Comparison of ENCODE assay signal across 2 cellular contexts in the genomic region with DNA sequence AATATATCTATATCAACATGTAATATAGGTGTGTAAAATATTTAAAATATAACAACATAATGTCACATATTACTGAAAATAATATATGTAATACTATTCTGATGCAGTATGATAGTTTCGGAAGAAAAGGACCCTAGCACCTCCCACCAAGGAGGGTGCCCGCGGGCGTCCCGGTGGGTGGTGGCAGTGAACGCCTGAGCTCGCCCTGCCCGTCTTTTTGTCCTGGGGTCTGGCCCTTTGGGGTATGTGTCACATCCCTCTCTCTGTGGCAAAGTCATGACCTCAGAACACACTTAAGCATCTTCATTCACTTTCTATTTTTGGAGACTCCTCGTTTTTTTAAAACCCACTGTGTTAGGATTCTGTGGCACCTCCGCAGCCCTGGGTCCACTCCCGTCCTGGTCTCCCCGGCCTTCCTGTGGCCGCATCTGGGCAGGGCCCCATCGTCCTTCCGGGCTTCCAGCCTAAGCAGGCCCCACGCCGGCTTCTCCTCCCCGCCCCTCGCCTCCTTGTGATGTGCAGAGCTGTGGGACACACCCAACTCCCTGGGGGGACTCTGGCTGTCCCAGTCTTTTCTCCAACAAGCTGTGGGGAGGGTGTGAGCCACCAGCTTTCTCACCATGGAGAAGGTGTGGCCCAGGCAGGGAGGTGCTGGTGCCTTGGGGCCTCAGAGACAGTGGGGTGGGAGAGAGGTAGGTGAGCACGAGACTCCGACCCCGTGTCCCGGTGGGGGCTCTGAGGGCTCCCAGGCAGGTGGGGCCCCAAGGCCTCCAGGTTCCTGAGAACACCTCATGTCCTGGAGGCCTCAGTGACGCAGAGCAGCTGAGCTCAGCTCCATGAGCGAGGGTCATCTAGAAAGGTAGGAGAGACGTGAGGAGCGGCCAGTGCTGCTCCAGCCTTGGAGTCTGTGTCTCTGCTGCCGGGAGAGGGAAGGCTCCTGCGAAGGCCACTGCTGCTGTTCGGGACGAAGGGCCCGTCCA.
TF ChIP-seq lines count a peak whose summit lies in the region.

No MANE protein-coding gene starts in this region.

TF ChIP-seq in HEK293, 187 proteins besides CTCF, POLR2A, EP300 and RAD21 (continues in another document):
- TF ChIP-seq HIC1 (tag by site-specific recombination; IDR thresholded peaks at IDR 0.05) (no peak), ZNF473 (tag by site-specific recombination; IDR thresholded peaks at IDR 0.05) (no peak), ZNF324 (tag by site-specific recombination; IDR thresholded peaks at IDR 0.05) (no peak), ZNF23 (tag by site-specific recombination; IDR thresholded peaks at IDR 0.05; ENCODE audit: borderline replicate concordance) (no peak), WT1 (tag by site-specific recombination; IDR thresholded peaks at IDR 0.05) (no peak), ZNF37A (tag by site-specific recombination; IDR thresholded peaks at IDR 0.05) (no peak), ZNF302 (tag by site-specific recombination; IDR thresholded peaks at IDR 0.05; ENCODE audit: low read depth) (no peak)
- TF ChIP-seq, protein P1, sequence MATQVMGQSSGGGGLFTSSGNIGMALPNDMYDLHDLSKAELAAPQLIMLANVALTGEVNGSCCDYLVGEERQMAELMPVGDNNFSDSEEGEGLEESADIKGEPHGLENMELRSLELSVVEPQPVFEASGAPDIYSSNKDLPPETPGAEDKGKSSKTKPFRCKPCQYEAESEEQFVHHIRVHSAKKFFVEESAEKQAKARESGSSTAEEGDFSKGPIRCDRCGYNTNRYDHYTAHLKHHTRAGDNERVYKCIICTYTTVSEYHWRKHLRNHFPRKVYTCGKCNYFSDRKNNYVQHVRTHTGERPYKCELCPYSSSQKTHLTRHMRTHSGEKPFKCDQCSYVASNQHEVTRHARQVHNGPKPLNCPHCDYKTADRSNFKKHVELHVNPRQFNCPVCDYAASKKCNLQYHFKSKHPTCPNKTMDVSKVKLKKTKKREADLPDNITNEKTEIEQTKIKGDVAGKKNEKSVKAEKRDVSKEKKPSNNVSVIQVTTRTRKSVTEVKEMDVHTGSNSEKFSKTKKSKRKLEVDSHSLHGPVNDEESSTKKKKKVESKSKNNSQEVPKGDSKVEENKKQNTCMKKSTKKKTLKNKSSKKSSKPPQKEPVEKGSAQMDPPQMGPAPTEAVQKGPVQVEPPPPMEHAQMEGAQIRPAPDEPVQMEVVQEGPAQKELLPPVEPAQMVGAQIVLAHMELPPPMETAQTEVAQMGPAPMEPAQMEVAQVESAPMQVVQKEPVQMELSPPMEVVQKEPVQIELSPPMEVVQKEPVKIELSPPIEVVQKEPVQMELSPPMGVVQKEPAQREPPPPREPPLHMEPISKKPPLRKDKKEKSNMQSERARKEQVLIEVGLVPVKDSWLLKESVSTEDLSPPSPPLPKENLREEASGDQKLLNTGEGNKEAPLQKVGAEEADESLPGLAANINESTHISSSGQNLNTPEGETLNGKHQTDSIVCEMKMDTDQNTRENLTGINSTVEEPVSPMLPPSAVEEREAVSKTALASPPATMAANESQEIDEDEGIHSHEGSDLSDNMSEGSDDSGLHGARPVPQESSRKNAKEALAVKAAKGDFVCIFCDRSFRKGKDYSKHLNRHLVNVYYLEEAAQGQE (tag by site-specific recombination; IDR thresholded peaks at IDR 0.05): no peak
- TF ChIP-seq, protein P2, sequence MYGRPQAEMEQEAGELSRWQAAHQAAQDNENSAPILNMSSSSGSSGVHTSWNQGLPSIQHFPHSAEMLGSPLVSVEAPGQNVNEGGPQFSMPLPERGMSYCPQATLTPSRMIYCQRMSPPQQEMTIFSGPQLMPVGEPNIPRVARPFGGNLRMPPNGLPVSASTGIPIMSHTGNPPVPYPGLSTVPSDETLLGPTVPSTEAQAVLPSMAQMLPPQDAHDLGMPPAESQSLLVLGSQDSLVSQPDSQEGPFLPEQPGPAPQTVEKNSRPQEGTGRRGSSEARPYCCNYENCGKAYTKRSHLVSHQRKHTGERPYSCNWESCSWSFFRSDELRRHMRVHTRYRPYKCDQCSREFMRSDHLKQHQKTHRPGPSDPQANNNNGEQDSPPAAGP (tag by site-specific recombination; IDR thresholded peaks at IDR 0.05): peak; percentile 59; the same call in 1 of the 2 replicates
- TF ChIP-seq, protein P3, sequence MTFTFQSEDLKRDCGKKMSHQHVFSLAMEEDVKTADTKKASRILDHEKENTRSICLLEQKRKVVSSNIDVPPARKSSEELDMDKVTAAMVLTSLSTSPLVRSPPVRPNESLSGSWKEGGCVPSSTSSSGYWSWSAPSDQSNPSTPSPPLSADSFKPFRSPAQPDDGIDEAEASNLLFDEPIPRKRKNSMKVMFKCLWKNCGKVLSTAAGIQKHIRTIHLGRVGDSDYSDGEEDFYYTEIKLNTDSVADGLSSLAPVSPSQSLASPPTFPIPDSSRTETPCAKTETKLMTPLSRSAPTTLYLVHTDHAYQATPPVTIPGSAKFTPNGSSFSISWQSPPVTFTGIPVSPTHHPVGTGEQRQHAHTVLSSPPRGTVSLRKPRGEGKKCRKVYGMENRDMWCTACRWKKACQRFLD (tag by site-specific recombination; IDR thresholded peaks at IDR 0.05): no peak
- TF ChIP-seq, protein P4, sequence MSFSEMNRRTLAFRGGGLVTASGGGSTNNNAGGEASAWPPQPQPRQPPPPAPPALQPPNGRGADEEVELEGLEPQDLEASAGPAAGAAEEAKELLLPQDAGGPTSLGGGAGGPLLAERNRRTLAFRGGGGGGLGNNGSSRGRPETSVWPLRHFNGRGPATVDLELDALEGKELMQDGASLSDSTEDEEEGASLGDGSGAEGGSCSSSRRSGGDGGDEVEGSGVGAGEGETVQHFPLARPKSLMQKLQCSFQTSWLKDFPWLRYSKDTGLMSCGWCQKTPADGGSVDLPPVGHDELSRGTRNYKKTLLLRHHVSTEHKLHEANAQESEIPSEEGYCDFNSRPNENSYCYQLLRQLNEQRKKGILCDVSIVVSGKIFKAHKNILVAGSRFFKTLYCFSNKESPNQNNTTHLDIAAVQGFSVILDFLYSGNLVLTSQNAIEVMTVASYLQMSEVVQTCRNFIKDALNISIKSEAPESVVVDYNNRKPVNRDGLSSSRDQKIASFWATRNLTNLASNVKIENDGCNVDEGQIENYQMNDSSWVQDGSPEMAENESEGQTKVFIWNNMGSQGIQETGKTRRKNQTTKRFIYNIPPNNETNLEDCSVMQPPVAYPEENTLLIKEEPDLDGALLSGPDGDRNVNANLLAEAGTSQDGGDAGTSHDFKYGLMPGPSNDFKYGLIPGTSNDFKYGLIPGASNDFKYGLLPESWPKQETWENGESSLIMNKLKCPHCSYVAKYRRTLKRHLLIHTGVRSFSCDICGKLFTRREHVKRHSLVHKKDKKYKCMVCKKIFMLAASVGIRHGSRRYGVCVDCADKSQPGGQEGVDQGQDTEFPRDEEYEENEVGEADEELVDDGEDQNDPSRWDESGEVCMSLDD (tag by site-specific recombination; IDR thresholded peaks at IDR 0.05): no peak

TF ChIP-seq in HepG2, 621 proteins besides CTCF, POLR2A, EP300 and RAD21:
- no peak for TF ChIP-seq ZHX1 (CRISPR knock-in tag; IDR thresholded peaks at IDR 0.05; ENCODE audit: low read depth)
- TF ChIP-seq, protein P5, sequence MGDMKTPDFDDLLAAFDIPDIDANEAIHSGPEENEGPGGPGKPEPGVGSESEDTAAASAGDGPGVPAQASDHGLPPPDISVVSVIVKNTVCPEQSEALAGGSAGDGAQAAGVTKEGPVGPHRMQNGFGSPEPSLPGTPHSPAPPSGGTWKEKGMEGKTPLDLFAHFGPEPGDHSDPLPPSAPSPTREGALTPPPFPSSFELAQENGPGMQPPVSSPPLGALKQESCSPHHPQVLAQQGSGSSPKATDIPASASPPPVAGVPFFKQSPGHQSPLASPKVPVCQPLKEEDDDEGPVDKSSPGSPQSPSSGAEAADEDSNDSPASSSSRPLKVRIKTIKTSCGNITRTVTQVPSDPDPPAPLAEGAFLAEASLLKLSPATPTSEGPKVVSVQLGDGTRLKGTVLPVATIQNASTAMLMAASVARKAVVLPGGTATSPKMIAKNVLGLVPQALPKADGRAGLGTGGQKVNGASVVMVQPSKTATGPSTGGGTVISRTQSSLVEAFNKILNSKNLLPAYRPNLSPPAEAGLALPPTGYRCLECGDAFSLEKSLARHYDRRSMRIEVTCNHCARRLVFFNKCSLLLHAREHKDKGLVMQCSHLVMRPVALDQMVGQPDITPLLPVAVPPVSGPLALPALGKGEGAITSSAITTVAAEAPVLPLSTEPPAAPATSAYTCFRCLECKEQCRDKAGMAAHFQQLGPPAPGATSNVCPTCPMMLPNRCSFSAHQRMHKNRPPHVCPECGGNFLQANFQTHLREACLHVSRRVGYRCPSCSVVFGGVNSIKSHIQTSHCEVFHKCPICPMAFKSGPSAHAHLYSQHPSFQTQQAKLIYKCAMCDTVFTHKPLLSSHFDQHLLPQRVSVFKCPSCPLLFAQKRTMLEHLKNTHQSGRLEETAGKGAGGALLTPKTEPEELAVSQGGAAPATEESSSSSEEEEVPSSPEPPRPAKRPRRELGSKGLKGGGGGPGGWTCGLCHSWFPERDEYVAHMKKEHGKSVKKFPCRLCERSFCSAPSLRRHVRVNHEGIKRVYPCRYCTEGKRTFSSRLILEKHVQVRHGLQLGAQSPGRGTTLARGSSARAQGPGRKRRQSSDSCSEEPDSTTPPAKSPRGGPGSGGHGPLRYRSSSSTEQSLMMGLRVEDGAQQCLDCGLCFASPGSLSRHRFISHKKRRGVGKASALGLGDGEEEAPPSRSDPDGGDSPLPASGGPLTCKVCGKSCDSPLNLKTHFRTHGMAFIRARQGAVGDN (CRISPR knock-in tag; IDR thresholded peaks at IDR 0.05): peak; percentile 17; the same call in 1 of the 2 replicates
